Comparison of ENCODE assay signal across 8 cellular contexts in genomic region chr13:59360916-59361315, GRCh38.
"Had no signal": no experiment of that assay in that cellular context is flagged by ENCODE, and none has a peak within 500 bp of the region (broad histone marks: within the 10 kb centered on the region; RNA-seq: fewer than 3 reads in every experiment).

No MANE protein-coding gene starts in this region.

- FAIRE-seq: G401.6, GM12878, GM12891, GM12892, GM18507, GM19239 had no signal

- DNase-seq: GDM1, GF-D8 had no signal

- H3K4me3 ChIP-seq: GM12878 had no signal
